Comparison of ENCODE assay signal across 21 cellular contexts in genomic region chr4:99966692-99967091, GRCh38.
"Had no signal": no experiment of that assay in that cellular context is flagged by ENCODE, and none has a peak within 500 bp of the region (broad histone marks: within the 10 kb centered on the region; RNA-seq: fewer than 3 reads in every experiment).

No MANE protein-coding gene starts in this region.

- ATAC-seq: effector memory CD8-positive, alpha-beta T cell; foreskin keratinocyte; natural killer cell treated with Interleukin-12 subunit alpha and Interleukin-12 subunit beta and Interleukin-15 and Interleukin-18, amount 100 ng/mL, for 72 hours; stimulated activated naive CD8-positive, alpha-beta T cell treated with anti-CD3 and anti-CD28 coated beads, Interleukin-15, Interleukin-2, amounts not matched to agents 100 U/mL and 50 U/mL, for 24 hours; upper lobe of right lung had no signal

- H3K4me3 ChIP-seq: adrenal gland, breast epithelium, colonic mucosa, dorsolateral prefrontal cortex, esophagus squamous epithelium, left ventricle myocardium inferior, prostate gland, upper lobe of right lung had no signal

- DNase-seq: activated CD4-positive, alpha-beta T cell treated with anti-CD3 and anti-CD28 coated beads, Interleukin-2, amount 50 U/mL, for 1 hour; activated CD4-positive, CD25-positive, alpha-beta regulatory T cell treated with anti-CD3 and anti-CD28 coated beads, Interleukin-2, amount 50 U/mL, for 72 hours; activated CD8-positive, alpha-beta T cell treated with anti-CD3 and anti-CD28 coated beads, Interleukin-2, amount 10 ng/mL, durations not matched to agents 7 days and 5 days; activated gamma-delta T cell treated with Interleukin-2 at 50 U/mL for 16 hours; adrenal gland; colonic mucosa; dorsolateral prefrontal cortex; effector memory CD8-positive, alpha-beta T cell; esophagus squamous epithelium; foreskin keratinocyte; kidney glomerular epithelial cell; left ventricle myocardium inferior; stimulated activated CD4-positive, alpha-beta T cell treated with anti-CD3 and anti-CD28 coated beads, Interleukin-4, amount 100 ng/mL, for 24 hours; stimulated activated naive CD8-positive, alpha-beta T cell treated with anti-CD3 and anti-CD28 coated beads, Interleukin-15, Interleukin-2, amounts not matched to agents 100 U/mL and 50 U/mL, for 24 hours; upper lobe of right lung had no signal

- H3K27ac ChIP-seq: adrenal gland, breast epithelium, colonic mucosa, dorsolateral prefrontal cortex, esophagus squamous epithelium, foreskin keratinocyte, left ventricle myocardium inferior, prostate gland, upper lobe of right lung, VCaP had no signal

- H3K4me1 ChIP-seq: adrenal gland, breast epithelium, colonic mucosa, esophagus squamous epithelium, left ventricle myocardium inferior, prostate gland, upper lobe of right lung had no signal

- H3K9me3 ChIP-seq: adrenal gland, colonic mucosa, esophagus squamous epithelium, left ventricle myocardium inferior, prostate gland, upper lobe of right lung had no signal

- H3K36me3 ChIP-seq: adrenal gland, breast epithelium, colonic mucosa, esophagus squamous epithelium, left ventricle myocardium inferior, prostate gland, upper lobe of right lung had no signal

- H3K27ac Mint-ChIP-seq: activated CD8-positive, alpha-beta T cell treated with anti-CD3 and anti-CD28 coated beads, Interleukin-2, amount 10 ng/mL, durations not matched to agents 7 days and 5 days; activated naive CD8-positive, alpha-beta T cell; effector memory CD8-positive, alpha-beta T cell; natural killer cell treated with Interleukin-12 subunit alpha and Interleukin-12 subunit beta and Interleukin-15 and Interleukin-18, amount 100 ng/mL, for 72 hours had no signal

- H3K27me3 ChIP-seq: adrenal gland, breast epithelium, colonic mucosa, dorsolateral prefrontal cortex, foreskin keratinocyte, upper lobe of right lung had no signal

- H3K27me3 Mint-ChIP-seq: activated naive CD8-positive, alpha-beta T cell; central memory CD8-positive, alpha-beta T cell had no signal

- H3K4me3 Mint-ChIP-seq: activated naive CD8-positive, alpha-beta T cell; natural killer cell treated with Interleukin-12 subunit alpha and Interleukin-12 subunit beta and Interleukin-15 and Interleukin-18, amount 100 ng/mL, for 72 hours had no signal

- H3K36me3 Mint-ChIP-seq: natural killer cell treated with Interleukin-12 subunit alpha and Interleukin-12 subunit beta and Interleukin-15 and Interleukin-18, amount 100 ng/mL, for 72 hours had no signal

- H3K9me3 Mint-ChIP-seq: central memory CD8-positive, alpha-beta T cell; effector memory CD8-positive, alpha-beta T cell; natural killer cell treated with Interleukin-12 subunit alpha and Interleukin-12 subunit beta and Interleukin-15 and Interleukin-18, amount 100 ng/mL, for 72 hours had no signal
